In genomic region chr9:136118367-136119258, GRCh38 we compare ENCODE assay signal across 8 cellular contexts. TPM values are rescaled to one million over a fixed set of nuclear protein-coding genes. Genes with fewer than 3 reads are reported as not detected.
DNase-seq lines count a peak whose midpoint lies in the region; ATAC-seq and TF ChIP-seq lines count a peak whose summit lies in the region.

A gene with protein sequence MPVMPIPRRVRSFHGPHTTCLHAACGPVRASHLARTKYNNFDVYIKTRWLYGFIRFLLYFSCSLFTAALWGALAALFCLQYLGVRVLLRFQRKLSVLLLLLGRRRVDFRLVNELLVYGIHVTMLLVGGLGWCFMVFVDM (minus strand): TSS chr9:136118875. CDS start chr9:136116900, 1,975 bp downstream.

- H3K36me3 ChIP-seq in WERI-Rb-1 (peaks cover 23% of the 10 kb centered on the region), breast epithelium (no peaks in the 10 kb centered on the region), iPS-20b (ENCODE audit: insufficient read depth, low read depth, low read length) (0 out of 2 replicates have a peak, but pooled peaks cover 17% of the 10 kb centered on the region)

- TF ChIP-seq CTCF in WERI-Rb-1 (IDR thresholded peaks at IDR 0.05; ENCODE audit: low read depth, low read length) (peak; percentile 48), breast epithelium (IDR thresholded peaks at IDR 0.05) (peak in 2 of 3 donors; percentile 6 to 29)

- H3K4me1 ChIP-seq in breast epithelium (peaks cover 9 to 13% of the 10 kb centered on the region in 2 donors), iPS-20b (ENCODE audit: insufficient read depth, low read length) (peaks cover 4% of the 10 kb centered on the region; the same call in 1 of the 2 replicates)

- peak within 1 kb of the TSS; percentile 94 for H3K27ac ChIP-seq in WERI-Rb-1
- H3K27ac ChIP-seq in breast epithelium = peak within 1 kb of the TSS; percentile 88 to 97
- H3K27ac ChIP-seq in iPS-20b (ENCODE audit: low read length) = peak within 1 kb of the TSS; percentile 36
- peak within 1 kb of the TSS; percentile 88 to 100 (median 98) for H3K27ac ChIP-seq in skin epidermis

- H3K9me3 ChIP-seq in WERI-Rb-1 (ENCODE audit: severe bottlenecking) (no peaks in the 10 kb centered on the region), breast epithelium (no peaks in the 10 kb centered on the region), iPS-20b (ENCODE audit: insufficient read depth, low read depth, low read length) (no peaks in the 10 kb centered on the region)

- peak within 1 kb of the TSS; percentile 87; the same call in 1 of the 2 replicates for H3K9ac ChIP-seq in iPS-20b (ENCODE audit: low read depth, low read length)

- intact Hi-C loops in breast epithelium (cut with DNase I; ENCODE audit: low total_unique reads) = loop anchor here (10.0 kb wide), 1 partner anchor 124 kb away; no protein-coding TSS in a partner anchor

- H3K4me3 ChIP-seq in WERI-Rb-1 (ENCODE audit: low read depth, low read length) (peak within 1 kb of the TSS; percentile 88), breast epithelium (peak within 1 kb of the TSS; percentile 59 to 86 (median 76)), iPS-20b (ENCODE audit: low read length) (peak within 1 kb of the TSS; percentile 71), skin epidermis (peak within 1 kb of the TSS; percentile 65 to 98 (median 83))

- DNase-seq in AG08395 (ENCODE audit: low spot score) = peak; percentile 100
- peak; percentile 95 for DNase-seq in NCI-H2227 (lab: John Stamatoyannopoulos, UW; ENCODE audit: unreplicated experiment)
- peak; percentile 96 for DNase-seq in WERI-Rb-1
- peak; percentile 89 to 94 for DNase-seq in breast epithelium (ENCODE audit: low spot score in 2 of 2)

- ATAC-seq in GM18907 (IDR thresholded peaks at IDR 0.05; ENCODE audit: unreplicated experiment) (peak; percentile 71), HG03139 (IDR thresholded peaks at IDR 0.05; ENCODE audit: unreplicated experiment) (peak; percentile 68)

- H3K27me3 ChIP-seq in WERI-Rb-1 (ENCODE audit: insufficient read depth, low read depth, severe bottlenecking) (no peaks in the 10 kb centered on the region), breast epithelium (peaks cover 0 to 5% of the 10 kb centered on the region in 2 donors), iPS-20b (ENCODE audit: insufficient read depth, low read length) (peaks cover 8% of the 10 kb centered on the region)

- TF ChIP-seq POLR2A in breast epithelium (IDR thresholded peaks at IDR 0.05) = peak; percentile 59

RNA-seq across cellular contexts. Expression of the gene that starts here (rescaled TPM):
- 10 to 100 TPM; 24.9 to 29.5 (median 26.1) TPM for total RNA-seq in breast epithelium

Comparison
In these comparisons a context has a peak if more than half of its experiments do, and no peak if none do; other contexts are left out.
1. Peak in every context shown above with its lines: DNase-seq, ATAC-seq, H3K4me3 ChIP-seq and H3K27ac ChIP-seq.
2. H3K27ac ChIP-seq: peak in every context shown above with its lines; median percentile 98 in skin epidermis; 94 in WERI-Rb-1; 92 in breast epithelium; 36 in iPS-20b.